ENCODE assay signal across 1 cellular context in the genomic region with DNA sequence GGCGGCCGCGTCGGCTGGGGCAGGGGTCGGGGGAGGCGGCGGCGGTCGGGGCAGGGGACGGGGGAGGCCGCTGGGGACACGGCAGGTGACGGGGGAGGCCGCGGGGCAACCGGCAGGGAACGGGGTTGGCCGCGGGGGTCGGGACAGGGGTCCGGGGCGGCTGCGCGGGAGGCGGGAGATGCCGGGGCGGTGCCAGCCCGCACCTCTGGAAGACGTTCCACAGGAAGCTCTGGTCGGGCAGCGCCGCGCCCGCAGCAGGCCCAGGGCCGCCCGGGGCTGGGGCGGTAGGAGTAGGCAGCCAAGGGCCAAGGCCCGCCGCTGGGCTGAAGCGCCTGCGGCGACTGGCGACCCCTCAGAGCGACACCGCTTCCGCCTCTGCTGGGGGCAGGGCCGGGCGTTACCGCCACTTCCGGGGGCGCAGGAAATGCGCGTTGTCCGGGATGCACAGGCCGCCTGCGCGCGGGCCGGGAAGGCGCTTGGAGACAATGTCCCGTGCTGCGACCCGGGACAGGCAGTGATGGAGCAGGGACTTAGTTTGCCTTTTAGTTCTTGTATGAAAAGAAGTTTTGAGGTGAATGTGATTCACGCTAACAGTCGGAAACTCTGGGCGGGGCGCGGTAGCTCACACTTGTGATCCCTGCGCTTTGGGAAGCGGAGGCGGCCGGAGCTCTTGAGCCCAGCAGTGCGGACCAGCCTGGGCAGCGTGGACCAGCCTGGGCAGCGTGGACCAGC.
A peak's percentile ranks its signal among the peaks of the same experiment; 100 is the strongest.
TF ChIP-seq lines count a peak whose summit lies in the region.

No MANE protein-coding gene starts in this region.

TF ChIP-seq in GM12878, 131 proteins besides CTCF, POLR2A, EP300 and RAD21 (continued from another document and continues in another):
- TF ChIP-seq, protein P1, sequence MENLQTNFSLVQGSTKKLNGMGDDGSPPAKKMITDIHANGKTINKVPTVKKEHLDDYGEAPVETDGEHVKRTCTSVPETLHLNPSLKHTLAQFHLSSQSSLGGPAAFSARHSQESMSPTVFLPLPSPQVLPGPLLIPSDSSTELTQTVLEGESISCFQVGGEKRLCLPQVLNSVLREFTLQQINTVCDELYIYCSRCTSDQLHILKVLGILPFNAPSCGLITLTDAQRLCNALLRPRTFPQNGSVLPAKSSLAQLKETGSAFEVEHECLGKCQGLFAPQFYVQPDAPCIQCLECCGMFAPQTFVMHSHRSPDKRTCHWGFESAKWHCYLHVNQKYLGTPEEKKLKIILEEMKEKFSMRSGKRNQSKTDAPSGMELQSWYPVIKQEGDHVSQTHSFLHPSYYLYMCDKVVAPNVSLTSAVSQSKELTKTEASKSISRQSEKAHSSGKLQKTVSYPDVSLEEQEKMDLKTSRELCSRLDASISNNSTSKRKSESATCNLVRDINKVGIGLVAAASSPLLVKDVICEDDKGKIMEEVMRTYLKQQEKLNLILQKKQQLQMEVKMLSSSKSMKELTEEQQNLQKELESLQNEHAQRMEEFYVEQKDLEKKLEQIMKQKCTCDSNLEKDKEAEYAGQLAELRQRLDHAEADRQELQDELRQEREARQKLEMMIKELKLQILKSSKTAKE (IDR thresholded peaks at IDR 0.05; ENCODE audit: low read depth, poor library complexity, severe bottlenecking) = no peak
- TF ChIP-seq, protein P2, sequence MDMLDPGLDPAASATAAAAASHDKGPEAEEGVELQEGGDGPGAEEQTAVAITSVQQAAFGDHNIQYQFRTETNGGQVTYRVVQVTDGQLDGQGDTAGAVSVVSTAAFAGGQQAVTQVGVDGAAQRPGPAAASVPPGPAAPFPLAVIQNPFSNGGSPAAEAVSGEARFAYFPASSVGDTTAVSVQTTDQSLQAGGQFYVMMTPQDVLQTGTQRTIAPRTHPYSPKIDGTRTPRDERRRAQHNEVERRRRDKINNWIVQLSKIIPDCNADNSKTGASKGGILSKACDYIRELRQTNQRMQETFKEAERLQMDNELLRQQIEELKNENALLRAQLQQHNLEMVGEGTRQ (IDR thresholded peaks at IDR 0.05; ENCODE audit: borderline replicate concordance, low read depth, low read length) = no peak
- TF ChIP-seq, protein P3, sequence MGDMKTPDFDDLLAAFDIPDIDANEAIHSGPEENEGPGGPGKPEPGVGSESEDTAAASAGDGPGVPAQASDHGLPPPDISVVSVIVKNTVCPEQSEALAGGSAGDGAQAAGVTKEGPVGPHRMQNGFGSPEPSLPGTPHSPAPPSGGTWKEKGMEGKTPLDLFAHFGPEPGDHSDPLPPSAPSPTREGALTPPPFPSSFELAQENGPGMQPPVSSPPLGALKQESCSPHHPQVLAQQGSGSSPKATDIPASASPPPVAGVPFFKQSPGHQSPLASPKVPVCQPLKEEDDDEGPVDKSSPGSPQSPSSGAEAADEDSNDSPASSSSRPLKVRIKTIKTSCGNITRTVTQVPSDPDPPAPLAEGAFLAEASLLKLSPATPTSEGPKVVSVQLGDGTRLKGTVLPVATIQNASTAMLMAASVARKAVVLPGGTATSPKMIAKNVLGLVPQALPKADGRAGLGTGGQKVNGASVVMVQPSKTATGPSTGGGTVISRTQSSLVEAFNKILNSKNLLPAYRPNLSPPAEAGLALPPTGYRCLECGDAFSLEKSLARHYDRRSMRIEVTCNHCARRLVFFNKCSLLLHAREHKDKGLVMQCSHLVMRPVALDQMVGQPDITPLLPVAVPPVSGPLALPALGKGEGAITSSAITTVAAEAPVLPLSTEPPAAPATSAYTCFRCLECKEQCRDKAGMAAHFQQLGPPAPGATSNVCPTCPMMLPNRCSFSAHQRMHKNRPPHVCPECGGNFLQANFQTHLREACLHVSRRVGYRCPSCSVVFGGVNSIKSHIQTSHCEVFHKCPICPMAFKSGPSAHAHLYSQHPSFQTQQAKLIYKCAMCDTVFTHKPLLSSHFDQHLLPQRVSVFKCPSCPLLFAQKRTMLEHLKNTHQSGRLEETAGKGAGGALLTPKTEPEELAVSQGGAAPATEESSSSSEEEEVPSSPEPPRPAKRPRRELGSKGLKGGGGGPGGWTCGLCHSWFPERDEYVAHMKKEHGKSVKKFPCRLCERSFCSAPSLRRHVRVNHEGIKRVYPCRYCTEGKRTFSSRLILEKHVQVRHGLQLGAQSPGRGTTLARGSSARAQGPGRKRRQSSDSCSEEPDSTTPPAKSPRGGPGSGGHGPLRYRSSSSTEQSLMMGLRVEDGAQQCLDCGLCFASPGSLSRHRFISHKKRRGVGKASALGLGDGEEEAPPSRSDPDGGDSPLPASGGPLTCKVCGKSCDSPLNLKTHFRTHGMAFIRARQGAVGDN (IDR thresholded peaks at IDR 0.05) = peak; percentile 80
- TF ChIP-seq, protein P4, sequence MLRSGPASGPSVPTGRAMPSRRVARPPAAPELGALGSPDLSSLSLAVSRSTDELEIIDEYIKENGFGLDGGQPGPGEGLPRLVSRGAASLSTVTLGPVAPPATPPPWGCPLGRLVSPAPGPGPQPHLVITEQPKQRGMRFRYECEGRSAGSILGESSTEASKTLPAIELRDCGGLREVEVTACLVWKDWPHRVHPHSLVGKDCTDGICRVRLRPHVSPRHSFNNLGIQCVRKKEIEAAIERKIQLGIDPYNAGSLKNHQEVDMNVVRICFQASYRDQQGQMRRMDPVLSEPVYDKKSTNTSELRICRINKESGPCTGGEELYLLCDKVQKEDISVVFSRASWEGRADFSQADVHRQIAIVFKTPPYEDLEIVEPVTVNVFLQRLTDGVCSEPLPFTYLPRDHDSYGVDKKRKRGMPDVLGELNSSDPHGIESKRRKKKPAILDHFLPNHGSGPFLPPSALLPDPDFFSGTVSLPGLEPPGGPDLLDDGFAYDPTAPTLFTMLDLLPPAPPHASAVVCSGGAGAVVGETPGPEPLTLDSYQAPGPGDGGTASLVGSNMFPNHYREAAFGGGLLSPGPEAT (IDR thresholded peaks at IDR 0.05; ENCODE audit: low read depth) = 0 out of 2 replicates have a peak, but pooled peaks have one; percentile 24
- TF ChIP-seq POU2F2 (IDR thresholded peaks at IDR 0.05; ENCODE audit: borderline replicate concordance, low read depth, low read length) (peak; percentile 82), JUNB (IDR thresholded peaks at IDR 0.05) (no peak), MYC (IDR thresholded peaks at IDR 0.05; ENCODE audit: insufficient read depth, insufficient read length, insufficient replicate concordance, low read length, severe bottlenecking) (no peak), BRCA1 (IDR thresholded peaks at IDR 0.05; ENCODE audit: low read depth, low read length) (no peak), MTA2 (IDR thresholded peaks at IDR 0.05; ENCODE audit: low read depth) (no peak), POLR2AphosphoS5 (IDR thresholded peaks at IDR 0.05; ENCODE audit: low read length) (peak; percentile 86), YBX1 (IDR thresholded peaks at IDR 0.05) (no peak), NRF1 (conservative IDR thresholded peaks at IDR 0.05; ENCODE audit: low read depth, low read length) (no peak), NFIC (IDR thresholded peaks at IDR 0.05; ENCODE audit: low read depth, low read length) (no peak), EZH2 (IDR thresholded peaks at IDR 0.05; ENCODE audit: borderline replicate concordance, control insufficient read depth, low read depth, low read length) (no peak), FOS (IDR thresholded peaks at IDR 0.05; ENCODE audit: borderline replicate concordance, extremely low read depth, insufficient read length) (no peak), CHD4 (IDR thresholded peaks at IDR 0.05) (no peak), ZNF217 (IDR thresholded peaks at IDR 0.05) (no peak; the same call in 1 of the 2 replicates), ESRRA (IDR thresholded peaks at IDR 0.05; ENCODE audit: low read length) (no peak), HDAC6 (IDR thresholded peaks at IDR 0.05; ENCODE audit: unreplicated experiment) (peak; percentile 86), ZZZ3 (IDR thresholded peaks at IDR 0.05; ENCODE audit: control insufficient read depth, insufficient read length, low read depth) (no peak), IKZF1 (conservative IDR thresholded peaks at IDR 0.05) (peak; percentile 95), NBN (IDR thresholded peaks at IDR 0.05) (peak; percentile 48; the same call in 1 of the 2 replicates), KAT2A (conservative IDR thresholded peaks at IDR 0.05; ENCODE audit: control insufficient read depth, low read depth, low read length) (no peak), NFXL1 (IDR thresholded peaks at IDR 0.05; ENCODE audit: borderline replicate concordance) (no peak), ZBED1 (IDR thresholded peaks at IDR 0.05; ENCODE audit: borderline replicate concordance) (no peak), LARP7 (IDR thresholded peaks at IDR 0.05) (0 out of 2 replicates have a peak, but pooled peaks have one; percentile 58), RFX5 (IDR thresholded peaks at IDR 0.05; ENCODE audit: low read depth, low read length) (0 out of 2 replicates have a peak, but pooled peaks have one; percentile 9), ZNF274 (IDR thresholded peaks at IDR 0.05; ENCODE audit: insufficient read depth, insufficient read length) (no peak), IRF4 (IDR thresholded peaks at IDR 0.05; ENCODE audit: low read depth, low read length) (0 out of 2 replicates have a peak, but pooled peaks have one; percentile 10), RAD51 (IDR thresholded peaks at IDR 0.05) (no peak), NR2C1 (IDR thresholded peaks at IDR 0.05) (peak; percentile 33; the same call in 1 of the 2 replicates), MYB (IDR thresholded peaks at IDR 0.05; ENCODE audit: borderline replicate concordance, low read depth, low read length) (no peak), SP1 (IDR thresholded peaks at IDR 0.05; ENCODE audit: low read depth, low read length) (no peak), TCF12 (IDR thresholded peaks at IDR 0.05; ENCODE audit: low read depth, low read length) (peak; percentile 76), CREB1 (IDR thresholded peaks at IDR 0.05; ENCODE audit: low read depth) (peak; percentile 94), GATAD2B (conservative IDR thresholded peaks at IDR 0.05; ENCODE audit: low read depth) (peak; percentile 89), FOXM1 (IDR thresholded peaks at IDR 0.05; ENCODE audit: low read depth, low read length) (no peak)
- TF ChIP-seq, protein P5, sequence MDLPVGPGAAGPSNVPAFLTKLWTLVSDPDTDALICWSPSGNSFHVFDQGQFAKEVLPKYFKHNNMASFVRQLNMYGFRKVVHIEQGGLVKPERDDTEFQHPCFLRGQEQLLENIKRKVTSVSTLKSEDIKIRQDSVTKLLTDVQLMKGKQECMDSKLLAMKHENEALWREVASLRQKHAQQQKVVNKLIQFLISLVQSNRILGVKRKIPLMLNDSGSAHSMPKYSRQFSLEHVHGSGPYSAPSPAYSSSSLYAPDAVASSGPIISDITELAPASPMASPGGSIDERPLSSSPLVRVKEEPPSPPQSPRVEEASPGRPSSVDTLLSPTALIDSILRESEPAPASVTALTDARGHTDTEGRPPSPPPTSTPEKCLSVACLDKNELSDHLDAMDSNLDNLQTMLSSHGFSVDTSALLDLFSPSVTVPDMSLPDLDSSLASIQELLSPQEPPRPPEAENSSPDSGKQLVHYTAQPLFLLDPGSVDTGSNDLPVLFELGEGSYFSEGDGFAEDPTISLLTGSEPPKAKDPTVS (IDR thresholded peaks at IDR 0.05; ENCODE audit: low read depth, low read length) = no peak
- TF ChIP-seq, protein P6, sequence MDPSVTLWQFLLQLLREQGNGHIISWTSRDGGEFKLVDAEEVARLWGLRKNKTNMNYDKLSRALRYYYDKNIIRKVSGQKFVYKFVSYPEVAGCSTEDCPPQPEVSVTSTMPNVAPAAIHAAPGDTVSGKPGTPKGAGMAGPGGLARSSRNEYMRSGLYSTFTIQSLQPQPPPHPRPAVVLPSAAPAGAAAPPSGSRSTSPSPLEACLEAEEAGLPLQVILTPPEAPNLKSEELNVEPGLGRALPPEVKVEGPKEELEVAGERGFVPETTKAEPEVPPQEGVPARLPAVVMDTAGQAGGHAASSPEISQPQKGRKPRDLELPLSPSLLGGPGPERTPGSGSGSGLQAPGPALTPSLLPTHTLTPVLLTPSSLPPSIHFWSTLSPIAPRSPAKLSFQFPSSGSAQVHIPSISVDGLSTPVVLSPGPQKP (IDR thresholded peaks at IDR 0.05; ENCODE audit: low read depth, low read length) = peak; percentile 94
- TF ChIP-seq, protein P7, sequence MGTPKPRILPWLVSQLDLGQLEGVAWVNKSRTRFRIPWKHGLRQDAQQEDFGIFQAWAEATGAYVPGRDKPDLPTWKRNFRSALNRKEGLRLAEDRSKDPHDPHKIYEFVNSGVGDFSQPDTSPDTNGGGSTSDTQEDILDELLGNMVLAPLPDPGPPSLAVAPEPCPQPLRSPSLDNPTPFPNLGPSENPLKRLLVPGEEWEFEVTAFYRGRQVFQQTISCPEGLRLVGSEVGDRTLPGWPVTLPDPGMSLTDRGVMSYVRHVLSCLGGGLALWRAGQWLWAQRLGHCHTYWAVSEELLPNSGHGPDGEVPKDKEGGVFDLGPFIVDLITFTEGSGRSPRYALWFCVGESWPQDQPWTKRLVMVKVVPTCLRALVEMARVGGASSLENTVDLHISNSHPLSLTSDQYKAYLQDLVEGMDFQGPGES (IDR thresholded peaks at IDR 0.05) = no peak
- TF ChIP-seq, protein P8, sequence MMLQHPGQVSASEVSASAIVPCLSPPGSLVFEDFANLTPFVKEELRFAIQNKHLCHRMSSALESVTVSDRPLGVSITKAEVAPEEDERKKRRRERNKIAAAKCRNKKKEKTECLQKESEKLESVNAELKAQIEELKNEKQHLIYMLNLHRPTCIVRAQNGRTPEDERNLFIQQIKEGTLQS (IDR thresholded peaks at IDR 0.05; ENCODE audit: borderline replicate concordance, extremely low read depth, low read depth, low read length) = peak; percentile 10; the same call in 1 of the 2 replicates
- TF ChIP-seq, protein P9, sequence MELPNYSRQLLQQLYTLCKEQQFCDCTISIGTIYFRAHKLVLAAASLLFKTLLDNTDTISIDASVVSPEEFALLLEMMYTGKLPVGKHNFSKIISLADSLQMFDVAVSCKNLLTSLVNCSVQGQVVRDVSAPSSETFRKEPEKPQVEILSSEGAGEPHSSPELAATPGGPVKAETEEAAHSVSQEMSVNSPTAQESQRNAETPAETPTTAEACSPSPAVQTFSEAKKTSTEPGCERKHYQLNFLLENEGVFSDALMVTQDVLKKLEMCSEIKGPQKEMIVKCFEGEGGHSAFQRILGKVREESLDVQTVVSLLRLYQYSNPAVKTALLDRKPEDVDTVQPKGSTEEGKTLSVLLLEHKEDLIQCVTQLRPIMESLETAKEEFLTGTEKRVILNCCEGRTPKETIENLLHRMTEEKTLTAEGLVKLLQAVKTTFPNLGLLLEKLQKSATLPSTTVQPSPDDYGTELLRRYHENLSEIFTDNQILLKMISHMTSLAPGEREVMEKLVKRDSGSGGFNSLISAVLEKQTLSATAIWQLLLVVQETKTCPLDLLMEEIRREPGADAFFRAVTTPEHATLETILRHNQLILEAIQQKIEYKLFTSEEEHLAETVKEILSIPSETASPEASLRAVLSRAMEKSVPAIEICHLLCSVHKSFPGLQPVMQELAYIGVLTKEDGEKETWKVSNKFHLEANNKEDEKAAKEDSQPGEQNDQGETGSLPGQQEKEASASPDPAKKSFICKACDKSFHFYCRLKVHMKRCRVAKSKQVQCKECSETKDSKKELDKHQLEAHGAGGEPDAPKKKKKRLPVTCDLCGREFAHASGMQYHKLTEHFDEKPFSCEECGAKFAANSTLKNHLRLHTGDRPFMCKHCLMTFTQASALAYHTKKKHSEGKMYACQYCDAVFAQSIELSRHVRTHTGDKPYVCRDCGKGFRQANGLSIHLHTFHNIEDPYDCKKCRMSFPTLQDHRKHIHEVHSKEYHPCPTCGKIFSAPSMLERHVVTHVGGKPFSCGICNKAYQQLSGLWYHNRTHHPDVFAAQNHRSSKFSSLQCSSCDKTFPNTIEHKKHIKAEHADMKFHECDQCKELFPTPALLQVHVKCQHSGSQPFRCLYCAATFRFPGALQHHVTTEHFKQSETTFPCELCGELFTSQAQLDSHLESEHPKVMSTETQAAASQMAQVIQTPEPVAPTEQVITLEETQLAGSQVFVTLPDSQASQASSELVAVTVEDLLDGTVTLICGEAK (IDR thresholded peaks at IDR 0.05; ENCODE audit: borderline replicate concordance) = peak; percentile 85
